Comparison of ENCODE assay signal across 8 cellular contexts in genomic region chr14:67599698-67600561, GRCh38. TPM values are rescaled to one million over a fixed set of nuclear protein-coding genes. Genes with fewer than 3 reads are reported as not detected.
DNase-seq lines count a peak whose midpoint lies in the region; ATAC-seq and TF ChIP-seq lines count a peak whose summit lies in the region.

PIGH (minus strand) TSS chr14:67600268; CDS start chr14:67600203, 65 bp downstream.

- ATAC-seq in GM19324 (IDR thresholded peaks at IDR 0.05; ENCODE audit: low FRiP score, unreplicated experiment) = peak; percentile 91
- peak; percentile 92 for ATAC-seq in HG03460 (IDR thresholded peaks at IDR 0.05; ENCODE audit: unreplicated experiment)

- no peak for TF ChIP-seq POLR2A in lower leg skin (IDR thresholded peaks at IDR 0.05)

- H3K4me3 ChIP-seq in dorsolateral prefrontal cortex = peak within 1 kb of the TSS; percentile 54 to 100 (median 93)
- H3K4me3 ChIP-seq in lower leg skin (ENCODE audit: low read depth, poor library complexity, severe bottlenecking) = peak within 1 kb of the TSS; percentile 72

- H3K4me3 Mint-ChIP-seq in CD14-positive monocyte = peak within 1 kb of the TSS; percentile 91 to 97
- peak within 1 kb of the TSS; percentile 94 for H3K4me3 Mint-ChIP-seq in activated CD4-positive, alpha-beta memory T cell treated with anti-CD3 and anti-CD28 coated beads, Interleukin-2, amount 10 ng/mL, durations not matched to agents 7 days and 5 days

- H3K27me3 ChIP-seq in dorsolateral prefrontal cortex = no peaks in the 10 kb centered on the region

- peak within 1 kb of the TSS; percentile 58 to 95 (median 88) for H3K27ac ChIP-seq in dorsolateral prefrontal cortex

- peaks cover 0 to 4% (median 0%) of the 10 kb centered on the region in 7 donors for H3K9me3 Mint-ChIP-seq in CD14-positive monocyte
- peaks cover 2% of the 10 kb centered on the region for H3K9me3 Mint-ChIP-seq in activated CD4-positive, alpha-beta memory T cell treated with anti-CD3 and anti-CD28 coated beads, Interleukin-2, amount 10 ng/mL, durations not matched to agents 7 days and 5 days

- peaks cover 1 to 3% of the 10 kb centered on the region in 2 donors for H3K36me3 Mint-ChIP-seq in CD14-positive monocyte
- peaks cover 9% of the 10 kb centered on the region for H3K36me3 Mint-ChIP-seq in activated CD4-positive, alpha-beta memory T cell treated with anti-CD3 and anti-CD28 coated beads, Interleukin-2, amount 10 ng/mL, durations not matched to agents 7 days and 5 days (ENCODE audit: low read depth)

- peaks cover 3 to 7% (median 5%) of the 10 kb centered on the region in 3 donors for H3K27me3 Mint-ChIP-seq in CD14-positive monocyte (ENCODE audit: low read depth in 3 of 3)
- H3K27me3 Mint-ChIP-seq in activated CD4-positive, alpha-beta memory T cell treated with anti-CD3 and anti-CD28 coated beads, Interleukin-2, amount 10 ng/mL, durations not matched to agents 7 days and 5 days = peaks cover 2% of the 10 kb centered on the region

- DNase-seq in CD14-positive monocyte (ENCODE audit: low spot score) = peak; percentile 84
- peak; percentile 89 for DNase-seq in NCI-H82 (lab: John Stamatoyannopoulos, UW)
- peak; percentile 95 for DNase-seq in activated CD4-positive, alpha-beta memory T cell treated with anti-CD3 and anti-CD28 coated beads, Interleukin-2, amount 10 ng/mL, durations not matched to agents 7 days and 5 days
- peak; percentile 85 to 95 (median 88) for DNase-seq in dorsolateral prefrontal cortex
- DNase-seq in lower leg skin (ENCODE audit: low spot score in 2 of 2) = peak; percentile 83 to 97
- peak; percentile 73 to 93 (median 87) for DNase-seq in stimulated activated CD4-positive, alpha-beta T cell treated with anti-CD3 and anti-CD28 coated beads, TNF-alpha, amount 100 ng/mL, for 1 hour (ENCODE audit: low read depth in 3 of 3, low spot score in 1 of 3)

- peaks cover 24% of the 10 kb centered on the region for H3K4me1 Mint-ChIP-seq in CD14-positive monocyte
- peaks cover 33% of the 10 kb centered on the region for H3K4me1 Mint-ChIP-seq in activated CD4-positive, alpha-beta memory T cell treated with anti-CD3 and anti-CD28 coated beads, Interleukin-2, amount 10 ng/mL, durations not matched to agents 7 days and 5 days

- TF ChIP-seq CTCF in CD14-positive monocyte (IDR thresholded peaks at IDR 0.05) = peak; percentile 76
- TF ChIP-seq CTCF in dorsolateral prefrontal cortex (IDR thresholded peaks at IDR 0.05 in 54 of 56, conservative IDR thresholded peaks at IDR 0.05 in 2 of 56; ENCODE audit: low read depth in 1 of 56, partially characterized antibody in 56 of 56) = peak; percentile 44 to 86 (median 70)
- no peak for TF ChIP-seq CTCF in lower leg skin (IDR thresholded peaks at IDR 0.05)

- WGBS in lower leg skin, 2 donors = 5 to 9% methylated on average over 38 to 42 of the region's 77 CpGs

- POLR2A ChIA-PET in activated CD4-positive, alpha-beta memory T cell treated with anti-CD3 and anti-CD28 coated beads, Interleukin-2, amount 10 ng/mL, durations not matched to agents 7 days and 5 days (lab: Charles Lee) = interaction anchor here (0.9 to 3.2 kb wide), 20 partner anchors 9 to 240 kb away, joined by 3 to 17 read pairs (median 5); partner anchors contain the start of genes ARG2, ATP6V1D, EIF2S1 and PLEK2

- intact Hi-C loops in CD14-positive monocyte (cut with micrococcal nuclease) (loop anchor here in 1 of 2 donors (5.0 kb wide), 1 partner anchor 72 kb away; the partner anchor contains the start of gene VTI1B), dorsolateral prefrontal cortex (cut with DNase I) (loop anchor here in 1 of 2 donors (1.0 kb wide), 1 partner anchor 19 kb away; the partner anchor contains the start of gene ARG2), lower leg skin (cut with DNase I; ENCODE audit: low total_unique reads) (no loop called here)

- H3K27ac Mint-ChIP-seq in CD14-positive monocyte = peak within 1 kb of the TSS; percentile 90 to 98 (median 93)
- peak within 1 kb of the TSS; percentile 80 for H3K27ac Mint-ChIP-seq in activated CD4-positive, alpha-beta memory T cell treated with anti-CD3 and anti-CD28 coated beads, Interleukin-2, amount 10 ng/mL, durations not matched to agents 7 days and 5 days

- CTCF ChIA-PET in activated CD4-positive, alpha-beta memory T cell treated with anti-CD3 and anti-CD28 coated beads, Interleukin-2, amount 10 ng/mL, durations not matched to agents 7 days and 5 days (lab: Charles Lee) = interaction anchor here (0.6 to 3.1 kb wide), 31 partner anchors 10 to 1218 kb away, joined by 3 to 35 read pairs (median 6); partner anchors contain the start of genes ARG2, ATP6V1D, EIF2S1 and RDH11

RNA-seq across cellular contexts. Expression of gene PIGH, which starts in this region (rescaled TPM):
- 10 to 100 TPM; 14.6 to 18.0 TPM for polyA plus RNA-seq in CD14-positive monocyte
- 10 to 100 TPM; 15.7 to 16.4 TPM for total RNA-seq in activated CD4-positive, alpha-beta memory T cell treated with anti-CD3 and anti-CD28 coated beads, Interleukin-2, amount 10 ng/mL, durations not matched to agents 7 days and 5 days
- total RNA-seq in dorsolateral prefrontal cortex (10 to 100 TPM; 19.8 to 43.6 (median 29.0) TPM), lower leg skin (10 to 100 TPM; 22.1 to 31.4 (median 29.2) TPM)

Comparison
In these comparisons a context has a peak if more than half of its experiments do, and no peak if none do; other contexts are left out.
1. Peak in every context shown above with its lines: DNase-seq, ATAC-seq, H3K4me3 ChIP-seq and H3K27ac ChIP-seq.
2. CTCF ChIP-seq: peak in CD14-positive monocyte (single experiment) and dorsolateral prefrontal cortex (56 of 56); none in lower leg skin (0 of 3).